ENCODE assay signal across 16 cellular contexts in genomic region chr19:28634031-28634328, GRCh38.
"Had no signal": no experiment of that assay in that cellular context is flagged by ENCODE, and none has a peak within 500 bp of the region (broad histone marks: within the 10 kb centered on the region; RNA-seq: fewer than 3 reads in every experiment).

No MANE protein-coding gene starts in this region.

- H3K36me3 Mint-ChIP-seq: activated naive CD8-positive, alpha-beta T cell; stimulated activated memory B cell treated with anti-CD40 and anti-IgM and Interleukin-4, amounts not matched to agents 10 μg/mL and 1 μg/mL and 100 μg/mL, for 72 hours had no signal

- H3K27me3 Mint-ChIP-seq: activated B cell treated with CpG ODN at 0.5 μM for 24 hours; activated naive CD8-positive, alpha-beta T cell; effector memory CD8-positive, alpha-beta T cell; stimulated activated memory B cell treated with anti-CD40 and anti-IgM and Interleukin-4, amounts not matched to agents 10 μg/mL and 1 μg/mL and 100 μg/mL, for 72 hours had no signal

- DNase-seq: activated B cell treated with CpG ODN at 0.5 μM for 24 hours; central memory CD4-positive, alpha-beta T cell; dorsolateral prefrontal cortex; esophagus squamous epithelium; T1000 had no signal

- ATAC-seq: stimulated activated memory B cell treated with anti-CD40 and anti-IgM and Interleukin-4, amounts not matched to agents 10 μg/mL and 1 μg/mL and 100 μg/mL, for 72 hours had no signal

- H3K4me1 ChIP-seq: adrenal gland, esophagus squamous epithelium, gastrocnemius medialis, right lobe of liver, vagina had no signal

- H3K27me3 ChIP-seq: adrenal gland, dorsolateral prefrontal cortex, esophagus squamous epithelium, gastrocnemius medialis, right lobe of liver, vagina had no signal

- H3K27ac Mint-ChIP-seq: activated B cell treated with CpG ODN at 0.5 μM for 24 hours; activated naive CD8-positive, alpha-beta T cell; activated T-helper 2 cell treated with anti-CD3 and anti-CD28 coated beads, Interferon-gamma antibody, Interleukin-2, Interleukin-4, amounts not matched to agents 10 μg/mL and 5 μg/mL and 100 μg/mL, durations not matched to agents 14 hours and 24 hours and 36 hours; nephron; stimulated activated memory B cell treated with anti-CD40 and anti-IgM and Interleukin-4, amounts not matched to agents 10 μg/mL and 1 μg/mL and 100 μg/mL, for 72 hours had no signal

- H3K27ac ChIP-seq: adrenal gland, dorsolateral prefrontal cortex, esophagus squamous epithelium, gastrocnemius medialis, right lobe of liver, skin epidermis, vagina had no signal

- H3K9me3 ChIP-seq: adrenal gland, gastrocnemius medialis, right lobe of liver, vagina had no signal

- H3K4me1 Mint-ChIP-seq: nephron; stimulated activated memory B cell treated with anti-CD40 and anti-IgM and Interleukin-4, amounts not matched to agents 10 μg/mL and 1 μg/mL and 100 μg/mL, for 72 hours had no signal

- H3K4me3 Mint-ChIP-seq: activated B cell treated with CpG ODN at 0.5 μM for 24 hours; activated naive CD8-positive, alpha-beta T cell; activated T-cell treated with anti-CD3 and anti-CD28 coated beads, Interleukin-2, amount 50 U/mL, for 4 hours; effector memory CD8-positive, alpha-beta T cell; nephron; stimulated activated memory B cell treated with anti-CD40 and anti-IgM and Interleukin-4, amounts not matched to agents 10 μg/mL and 1 μg/mL and 100 μg/mL, for 72 hours had no signal

- H3K9me3 Mint-ChIP-seq: activated T-helper 2 cell treated with anti-CD3 and anti-CD28 coated beads, Interferon-gamma antibody, Interleukin-2, Interleukin-4, amounts not matched to agents 10 μg/mL and 5 μg/mL and 100 μg/mL, durations not matched to agents 14 hours and 24 hours and 36 hours had no signal

- H3K4me3 ChIP-seq: adrenal gland, dorsolateral prefrontal cortex, esophagus squamous epithelium, gastrocnemius medialis, right lobe of liver, skin epidermis, vagina had no signal
